In genomic region chr6:158072083-158072721, GRCh38 we compare ENCODE assay signal across 8 cellular contexts.
A peak's percentile ranks its signal among the peaks of the same experiment; 100 is the strongest.
DNase-seq lines count a peak whose midpoint lies in the region; ATAC-seq and TF ChIP-seq lines count a peak whose summit lies in the region.

No MANE protein-coding gene starts in this region.

- H3K36me3 ChIP-seq in Karpas-422 (ENCODE audit: insufficient read depth, low read length) (no peaks in the 10 kb centered on the region), SJSA1 (peaks cover 58% of the 10 kb centered on the region), thoracic aorta (peaks cover 19% of the 10 kb centered on the region)

- no peak overlapping the region for H2AFZ ChIP-seq in Karpas-422 (ENCODE audit: low read length)

- H3K4me2 ChIP-seq in Karpas-422 (ENCODE audit: low read depth, low read length, poor library complexity, severe bottlenecking): no peak overlapping the region

- peak; percentile 80 for DNase-seq in Karpas-422
- peak; percentile 68 to 78 for DNase-seq in SJSA1 (ENCODE audit: low read depth in 1 of 2, low spot score in 2 of 2)
- DNase-seq in activated effector memory CD4-positive, alpha-beta T cell treated with anti-CD3 and anti-CD28 coated beads, Interleukin-2, amount 50 U/mL, for 16 hours: peak; percentile 88
- peak; percentile 58 to 87 for DNase-seq in foreskin fibroblast
- peak; percentile 46 for DNase-seq in omental fat pad (ENCODE audit: low spot score)
- no peak for DNase-seq in thoracic aorta (ENCODE audit: low spot score)

- no peak overlapping the region for H3K9ac ChIP-seq in Karpas-422 (ENCODE audit: low read length)

- no peaks in the 10 kb centered on the region for H3K4me1 ChIP-seq in Karpas-422 (ENCODE audit: low read length)
- peaks cover 43% of the 10 kb centered on the region for H3K4me1 ChIP-seq in SJSA1 (replicated peaks)
- H3K4me1 ChIP-seq in thoracic aorta (ENCODE audit: control insufficient read depth in 1 of 2, low read depth in 2 of 2): peaks cover 9 to 20% of the 10 kb centered on the region in 2 donors

- H4K20me1 ChIP-seq in Karpas-422 (ENCODE audit: insufficient read depth, low read depth, low read length): no peaks in the 10 kb centered on the region

- H3K9me3 ChIP-seq in Karpas-422 (ENCODE audit: low read length): no peaks in the 10 kb centered on the region
- no peaks in the 10 kb centered on the region for H3K9me3 ChIP-seq in SJSA1 (replicated peaks)
- no peaks in the 10 kb centered on the region for H3K9me3 ChIP-seq in thoracic aorta

- TF ChIP-seq CTCF in GM12801 (IDR thresholded peaks at IDR 0.05; ENCODE audit: extremely low read depth, insufficient read length) (peak; percentile 9), foreskin fibroblast (IDR thresholded peaks at IDR 0.05; ENCODE audit: low read depth, low read length) (peak; percentile 62), omental fat pad (IDR thresholded peaks at IDR 0.05) (peak in 1 of 3 donors; percentile 36), thoracic aorta (IDR thresholded peaks at IDR 0.05) (peak; percentile 90)

- no peaks in the 10 kb centered on the region for H3K9me2 ChIP-seq in Karpas-422 (replicated peaks; ENCODE audit: insufficient read depth, low read length)

- ATAC-seq in omental fat pad (ENCODE audit: low FRiP score) (peak; percentile 44), thoracic aorta (ENCODE audit: insufficient number of reproducible peaks, low FRiP score, low read depth) (peak; percentile 53), HG02840 (IDR thresholded peaks at IDR 0.05; ENCODE audit: low FRiP score, unreplicated experiment) (no peak)

- no peaks in the 10 kb centered on the region for H3K79me2 ChIP-seq in Karpas-422 (ENCODE audit: low read length)

- H3K27ac ChIP-seq in Karpas-422 (ENCODE audit: low read length) (no peak overlapping the region), SJSA1 (no peak overlapping the region), thoracic aorta (no peak overlapping the region)

- H3K4me3 ChIP-seq in Karpas-422 (ENCODE audit: low read length): no peak overlapping the region
- H3K4me3 ChIP-seq in SJSA1: no peak overlapping the region
- H3K4me3 ChIP-seq in foreskin fibroblast (ENCODE audit: low read depth in 1 of 2, low read length in 2 of 2): no peak overlapping the region
- H3K4me3 ChIP-seq in thoracic aorta: no peak overlapping the region

- H3K27me3 ChIP-seq in Karpas-422 (ENCODE audit: low read length) (no peaks in the 10 kb centered on the region), SJSA1 (replicated peaks) (no peaks in the 10 kb centered on the region), thoracic aorta (replicated peaks; ENCODE audit: insufficient read depth) (no peaks in the 10 kb centered on the region)
